Comparison of ENCODE assay signal across 8 cellular contexts in genomic region chr9:26946753-26947727, GRCh38. TPM values are rescaled to one million over a fixed set of nuclear protein-coding genes. Genes with fewer than 3 reads are reported as not detected.
DNase-seq lines count a peak whose midpoint lies in the region; ATAC-seq and TF ChIP-seq lines count a peak whose summit lies in the region.

Gene PLAA (minus strand): TSS chr9:26947242. CDS start chr9:26947045, 197 bp downstream.

- ATAC-seq in GM19372 (IDR thresholded peaks at IDR 0.05; ENCODE audit: low read depth, unreplicated experiment) (peak; percentile 98), HG03558 (IDR thresholded peaks at IDR 0.05; ENCODE audit: extremely low read depth, unreplicated experiment) (peak; percentile 98)

- H3K27me3 Mint-ChIP-seq in CD14-positive monocyte (ENCODE audit: low read depth in 3 of 3), result peaks cover 0 to 1% (median 0%) of the 10 kb centered on the region in 3 donors

- H3K4me3 Mint-ChIP-seq in CD14-positive monocyte, result peak within 1 kb of the TSS; percentile 91 to 96

- H3K4me1 Mint-ChIP-seq in CD14-positive monocyte, result peaks cover 34% of the 10 kb centered on the region

- H3K36me3 Mint-ChIP-seq in CD14-positive monocyte, result peaks cover 3 to 16% of the 10 kb centered on the region in 2 donors

- DNase-seq in CD14-positive monocyte (ENCODE audit: low spot score) (peak; percentile 89), NCI-H748 treated with DMSO at 0.1 percent for 48 hours (lab: John Stamatoyannopoulos, UW) (peak; percentile 87), lung microvascular endothelial cell (ENCODE audit: low read depth in 2 of 2) (peak; percentile 92 to 95)
- peak; percentile 59 to 74 for DNase-seq in activated CD8-positive, alpha-beta memory T cell treated with anti-CD3 and anti-CD28 coated beads for 1 hour (ENCODE audit: extremely low read depth in 1 of 2, low read depth in 1 of 2)
- peak; percentile 84 for DNase-seq in effector CD4-positive, alpha-beta T cell
- DNase-seq in stimulated activated CD4-positive, alpha-beta T cell treated with anti-CD3 and anti-CD28 coated beads, TNF-alpha, amount 100 ng/mL, for 48 hours (ENCODE audit: low read depth in 3 of 3), result peak; percentile 76 to 79 (median 78)

- peaks cover 0 to 2% (median 0%) of the 10 kb centered on the region in 7 donors for H3K9me3 Mint-ChIP-seq in CD14-positive monocyte

- peak within 1 kb of the TSS; percentile 99 to 100 (median 100) for H3K27ac Mint-ChIP-seq in CD14-positive monocyte

- TF ChIP-seq CTCF in CD14-positive monocyte (IDR thresholded peaks at IDR 0.05), result no peak

- intact Hi-C loops in CD14-positive monocyte (cut with micrococcal nuclease), result loop anchor here (5.0 kb wide), 1 partner anchor 55 kb away; the partner anchor contains the start of gene CAAP1 (in 2 of the 2)

RNA-seq across cellular contexts. Expression of gene PLAA, which starts in this region (rescaled TPM):
- 10 to 100 TPM; 14.7 to 19.3 TPM for polyA plus RNA-seq in CD14-positive monocyte
- 31.9 and 35.7 TPM in 2 replicates for total RNA-seq in lung microvascular endothelial cell

Comparison
In these comparisons a context has a peak if more than half of its experiments do, and no peak if none do; other contexts are left out.
1. Peak in every context shown above with its lines: DNase-seq and ATAC-seq.